1 cellular context compared by ENCODE assay signal in the genomic region with DNA sequence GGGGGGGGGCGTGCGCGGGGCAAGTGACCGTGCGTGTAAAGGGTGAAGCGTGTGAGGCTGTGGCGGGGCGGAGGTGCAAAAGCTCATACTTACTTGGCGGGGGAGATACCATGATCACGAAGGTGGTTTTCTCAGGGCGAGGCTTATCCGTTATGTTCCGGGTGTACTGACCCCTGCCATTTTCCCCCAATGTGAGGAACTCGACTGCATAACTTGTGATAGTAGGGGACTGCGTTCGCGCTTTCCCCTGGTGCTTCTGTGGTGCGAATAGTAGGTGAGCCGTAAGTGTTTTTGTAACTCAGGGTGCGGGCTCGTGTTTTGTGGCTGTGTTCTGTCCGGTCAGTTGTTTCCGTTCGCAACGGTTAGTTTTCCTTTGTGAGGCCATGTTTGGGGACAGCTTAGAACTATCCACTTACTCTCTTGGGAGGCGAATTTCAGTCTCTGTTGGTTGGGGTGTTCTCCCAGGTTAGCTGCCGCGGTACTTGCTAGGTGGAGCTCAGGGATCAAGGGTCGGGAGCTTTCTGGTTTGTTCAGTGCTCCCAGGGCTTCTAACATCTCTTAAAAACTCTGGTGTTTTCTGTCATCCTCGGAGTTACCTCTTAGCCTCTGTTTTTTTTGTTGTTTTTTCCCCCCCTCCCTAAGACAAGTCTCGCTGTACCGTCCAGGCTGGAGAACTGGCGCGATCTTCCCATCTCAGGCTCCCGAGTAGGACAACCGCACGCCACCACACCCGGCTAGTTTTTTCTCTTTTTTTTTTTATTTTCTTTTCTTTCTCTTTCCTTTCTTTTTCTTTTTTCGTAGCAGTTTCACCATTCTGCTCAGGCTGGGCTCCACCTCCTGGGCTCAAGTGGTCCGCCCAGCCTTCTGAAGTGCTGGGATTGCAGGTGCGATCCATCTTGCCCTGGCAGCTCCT.
TF ChIP-seq lines count a peak whose summit lies in the region.

No MANE protein-coding gene starts in this region.

TF ChIP-seq in WTC11, 78 proteins besides CTCF, POLR2A, EP300 and RAD21 (continued from another document and continues in another):
- TF ChIP-seq, protein P1, sequence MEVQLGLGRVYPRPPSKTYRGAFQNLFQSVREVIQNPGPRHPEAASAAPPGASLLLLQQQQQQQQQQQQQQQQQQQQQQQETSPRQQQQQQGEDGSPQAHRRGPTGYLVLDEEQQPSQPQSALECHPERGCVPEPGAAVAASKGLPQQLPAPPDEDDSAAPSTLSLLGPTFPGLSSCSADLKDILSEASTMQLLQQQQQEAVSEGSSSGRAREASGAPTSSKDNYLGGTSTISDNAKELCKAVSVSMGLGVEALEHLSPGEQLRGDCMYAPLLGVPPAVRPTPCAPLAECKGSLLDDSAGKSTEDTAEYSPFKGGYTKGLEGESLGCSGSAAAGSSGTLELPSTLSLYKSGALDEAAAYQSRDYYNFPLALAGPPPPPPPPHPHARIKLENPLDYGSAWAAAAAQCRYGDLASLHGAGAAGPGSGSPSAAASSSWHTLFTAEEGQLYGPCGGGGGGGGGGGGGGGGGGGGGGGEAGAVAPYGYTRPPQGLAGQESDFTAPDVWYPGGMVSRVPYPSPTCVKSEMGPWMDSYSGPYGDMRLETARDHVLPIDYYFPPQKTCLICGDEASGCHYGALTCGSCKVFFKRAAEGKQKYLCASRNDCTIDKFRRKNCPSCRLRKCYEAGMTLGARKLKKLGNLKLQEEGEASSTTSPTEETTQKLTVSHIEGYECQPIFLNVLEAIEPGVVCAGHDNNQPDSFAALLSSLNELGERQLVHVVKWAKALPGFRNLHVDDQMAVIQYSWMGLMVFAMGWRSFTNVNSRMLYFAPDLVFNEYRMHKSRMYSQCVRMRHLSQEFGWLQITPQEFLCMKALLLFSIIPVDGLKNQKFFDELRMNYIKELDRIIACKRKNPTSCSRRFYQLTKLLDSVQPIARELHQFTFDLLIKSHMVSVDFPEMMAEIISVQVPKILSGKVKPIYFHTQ (CRISPR knock-in tag; IDR thresholded peaks at IDR 0.05): peak; percentile 100
- TF ChIP-seq SP1 (CRISPR knock-in tag; conservative IDR thresholded peaks at IDR 0.05) (peak; percentile 86), ZNF138 (CRISPR knock-in tag; conservative IDR thresholded peaks at IDR 0.05) (0 out of 2 replicates have a peak, but pooled peaks have one; percentile 38), NFE2L1 (CRISPR knock-in tag; IDR thresholded peaks at IDR 0.05) (peak; percentile 88), EMX1 (CRISPR knock-in tag; IDR thresholded peaks at IDR 0.05) (peak; percentile 100), OVOL2 (CRISPR knock-in tag; IDR thresholded peaks at IDR 0.05; ENCODE audit: borderline replicate concordance) (peak; percentile 99), GABPB1 (CRISPR knock-in tag; IDR thresholded peaks at IDR 0.05) (peak; percentile 58; the same call in 1 of the 2 replicates), NFYB (CRISPR knock-in tag; conservative IDR thresholded peaks at IDR 0.05; ENCODE audit: low read depth) (peak; percentile 44), NFATC4 (CRISPR knock-in tag; IDR thresholded peaks at IDR 0.05) (peak; percentile 100), TP53 (CRISPR knock-in tag; IDR thresholded peaks at IDR 0.05) (peak; percentile 90), ETV6 (CRISPR knock-in tag; IDR thresholded peaks at IDR 0.05) (peak; percentile 86), ZNF423 (CRISPR knock-in tag; IDR thresholded peaks at IDR 0.05) (peak; percentile 21; the same call in 1 of the 2 replicates), FOXK1 (CRISPR knock-in tag; IDR thresholded peaks at IDR 0.05) (peak; percentile 80), JAZF1 (CRISPR knock-in tag; IDR thresholded peaks at IDR 0.05) (peak; percentile 96), ESRRA (CRISPR knock-in tag; IDR thresholded peaks at IDR 0.05; ENCODE audit: borderline replicate concordance) (peak; percentile 88), ATF1 (CRISPR knock-in tag; IDR thresholded peaks at IDR 0.05) (0 out of 2 replicates have a peak, but pooled peaks have one; percentile 69), TEAD1 (CRISPR knock-in tag; IDR thresholded peaks at IDR 0.05) (peak; percentile 91)
- TF ChIP-seq, protein P2, sequence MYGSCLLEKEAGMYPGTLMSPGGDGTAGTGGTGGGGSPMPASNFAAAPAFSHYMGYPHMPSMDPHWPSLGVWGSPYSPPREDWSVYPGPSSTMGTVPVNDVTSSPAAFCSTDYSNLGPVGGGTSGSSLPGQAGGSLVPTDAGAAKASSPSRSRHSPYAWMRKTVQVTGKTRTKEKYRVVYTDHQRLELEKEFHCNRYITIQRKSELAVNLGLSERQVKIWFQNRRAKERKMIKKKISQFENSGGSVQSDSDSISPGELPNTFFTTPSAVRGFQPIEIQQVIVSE (CRISPR knock-in tag; IDR thresholded peaks at IDR 0.05; ENCODE audit: borderline replicate concordance): peak; percentile 98
- TF ChIP-seq, protein P3, sequence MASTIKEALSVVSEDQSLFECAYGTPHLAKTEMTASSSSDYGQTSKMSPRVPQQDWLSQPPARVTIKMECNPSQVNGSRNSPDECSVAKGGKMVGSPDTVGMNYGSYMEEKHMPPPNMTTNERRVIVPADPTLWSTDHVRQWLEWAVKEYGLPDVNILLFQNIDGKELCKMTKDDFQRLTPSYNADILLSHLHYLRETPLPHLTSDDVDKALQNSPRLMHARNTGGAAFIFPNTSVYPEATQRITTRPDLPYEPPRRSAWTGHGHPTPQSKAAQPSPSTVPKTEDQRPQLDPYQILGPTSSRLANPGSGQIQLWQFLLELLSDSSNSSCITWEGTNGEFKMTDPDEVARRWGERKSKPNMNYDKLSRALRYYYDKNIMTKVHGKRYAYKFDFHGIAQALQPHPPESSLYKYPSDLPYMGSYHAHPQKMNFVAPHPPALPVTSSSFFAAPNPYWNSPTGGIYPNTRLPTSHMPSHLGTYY (CRISPR knock-in tag; IDR thresholded peaks at IDR 0.05): peak; percentile 100
- TF ChIP-seq, protein P4, sequence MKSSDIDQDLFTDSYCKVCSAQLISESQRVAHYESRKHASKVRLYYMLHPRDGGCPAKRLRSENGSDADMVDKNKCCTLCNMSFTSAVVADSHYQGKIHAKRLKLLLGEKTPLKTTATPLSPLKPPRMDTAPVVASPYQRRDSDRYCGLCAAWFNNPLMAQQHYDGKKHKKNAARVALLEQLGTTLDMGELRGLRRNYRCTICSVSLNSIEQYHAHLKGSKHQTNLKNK (CRISPR knock-in tag; IDR thresholded peaks at IDR 0.05): peak; percentile 99
- TF ChIP-seq, protein P5, sequence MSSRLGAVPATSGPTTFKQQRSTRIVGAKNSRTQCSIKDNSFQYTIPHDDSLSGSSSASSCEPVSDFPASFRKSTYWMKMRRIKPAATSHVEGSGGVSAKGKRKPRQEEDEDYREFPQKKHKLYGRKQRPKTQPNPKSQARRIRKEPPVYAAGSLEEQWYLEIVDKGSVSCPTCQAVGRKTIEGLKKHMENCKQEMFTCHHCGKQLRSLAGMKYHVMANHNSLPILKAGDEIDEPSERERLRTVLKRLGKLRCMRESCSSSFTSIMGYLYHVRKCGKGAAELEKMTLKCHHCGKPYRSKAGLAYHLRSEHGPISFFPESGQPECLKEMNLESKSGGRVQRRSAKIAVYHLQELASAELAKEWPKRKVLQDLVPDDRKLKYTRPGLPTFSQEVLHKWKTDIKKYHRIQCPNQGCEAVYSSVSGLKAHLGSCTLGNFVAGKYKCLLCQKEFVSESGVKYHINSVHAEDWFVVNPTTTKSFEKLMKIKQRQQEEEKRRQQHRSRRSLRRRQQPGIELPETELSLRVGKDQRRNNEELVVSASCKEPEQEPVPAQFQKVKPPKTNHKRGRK (CRISPR knock-in tag; IDR thresholded peaks at IDR 0.05; ENCODE audit: borderline replicate concordance): peak; percentile 80; the same call in 1 of the 2 replicates
- TF ChIP-seq, protein P6, sequence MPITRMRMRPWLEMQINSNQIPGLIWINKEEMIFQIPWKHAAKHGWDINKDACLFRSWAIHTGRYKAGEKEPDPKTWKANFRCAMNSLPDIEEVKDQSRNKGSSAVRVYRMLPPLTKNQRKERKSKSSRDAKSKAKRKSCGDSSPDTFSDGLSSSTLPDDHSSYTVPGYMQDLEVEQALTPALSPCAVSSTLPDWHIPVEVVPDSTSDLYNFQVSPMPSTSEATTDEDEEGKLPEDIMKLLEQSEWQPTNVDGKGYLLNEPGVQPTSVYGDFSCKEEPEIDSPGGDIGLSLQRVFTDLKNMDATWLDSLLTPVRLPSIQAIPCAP (CRISPR knock-in tag; IDR thresholded peaks at IDR 0.05): peak; percentile 89; the same call in 1 of the 2 replicates
- TF ChIP-seq, protein P7, sequence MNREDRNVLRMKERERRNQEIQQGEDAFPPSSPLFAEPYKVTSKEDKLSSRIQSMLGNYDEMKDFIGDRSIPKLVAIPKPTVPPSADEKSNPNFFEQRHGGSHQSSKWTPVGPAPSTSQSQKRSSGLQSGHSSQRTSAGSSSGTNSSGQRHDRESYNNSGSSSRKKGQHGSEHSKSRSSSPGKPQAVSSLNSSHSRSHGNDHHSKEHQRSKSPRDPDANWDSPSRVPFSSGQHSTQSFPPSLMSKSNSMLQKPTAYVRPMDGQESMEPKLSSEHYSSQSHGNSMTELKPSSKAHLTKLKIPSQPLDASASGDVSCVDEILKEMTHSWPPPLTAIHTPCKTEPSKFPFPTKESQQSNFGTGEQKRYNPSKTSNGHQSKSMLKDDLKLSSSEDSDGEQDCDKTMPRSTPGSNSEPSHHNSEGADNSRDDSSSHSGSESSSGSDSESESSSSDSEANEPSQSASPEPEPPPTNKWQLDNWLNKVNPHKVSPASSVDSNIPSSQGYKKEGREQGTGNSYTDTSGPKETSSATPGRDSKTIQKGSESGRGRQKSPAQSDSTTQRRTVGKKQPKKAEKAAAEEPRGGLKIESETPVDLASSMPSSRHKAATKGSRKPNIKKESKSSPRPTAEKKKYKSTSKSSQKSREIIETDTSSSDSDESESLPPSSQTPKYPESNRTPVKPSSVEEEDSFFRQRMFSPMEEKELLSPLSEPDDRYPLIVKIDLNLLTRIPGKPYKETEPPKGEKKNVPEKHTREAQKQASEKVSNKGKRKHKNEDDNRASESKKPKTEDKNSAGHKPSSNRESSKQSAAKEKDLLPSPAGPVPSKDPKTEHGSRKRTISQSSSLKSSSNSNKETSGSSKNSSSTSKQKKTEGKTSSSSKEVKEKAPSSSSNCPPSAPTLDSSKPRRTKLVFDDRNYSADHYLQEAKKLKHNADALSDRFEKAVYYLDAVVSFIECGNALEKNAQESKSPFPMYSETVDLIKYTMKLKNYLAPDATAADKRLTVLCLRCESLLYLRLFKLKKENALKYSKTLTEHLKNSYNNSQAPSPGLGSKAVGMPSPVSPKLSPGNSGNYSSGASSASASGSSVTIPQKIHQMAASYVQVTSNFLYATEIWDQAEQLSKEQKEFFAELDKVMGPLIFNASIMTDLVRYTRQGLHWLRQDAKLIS (CRISPR knock-in tag; IDR thresholded peaks at IDR 0.05; ENCODE audit: borderline replicate concordance): peak; percentile 83; the same call in 1 of the 2 replicates
- TF ChIP-seq, protein P8, sequence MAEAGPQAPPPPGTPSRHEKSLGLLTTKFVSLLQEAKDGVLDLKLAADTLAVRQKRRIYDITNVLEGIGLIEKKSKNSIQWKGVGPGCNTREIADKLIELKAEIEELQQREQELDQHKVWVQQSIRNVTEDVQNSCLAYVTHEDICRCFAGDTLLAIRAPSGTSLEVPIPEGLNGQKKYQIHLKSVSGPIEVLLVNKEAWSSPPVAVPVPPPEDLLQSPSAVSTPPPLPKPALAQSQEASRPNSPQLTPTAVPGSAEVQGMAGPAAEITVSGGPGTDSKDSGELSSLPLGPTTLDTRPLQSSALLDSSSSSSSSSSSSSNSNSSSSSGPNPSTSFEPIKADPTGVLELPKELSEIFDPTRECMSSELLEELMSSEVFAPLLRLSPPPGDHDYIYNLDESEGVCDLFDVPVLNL (CRISPR knock-in tag; IDR thresholded peaks at IDR 0.05; ENCODE audit: borderline replicate concordance, low read depth): peak; percentile 85
- TF ChIP-seq, protein P9, sequence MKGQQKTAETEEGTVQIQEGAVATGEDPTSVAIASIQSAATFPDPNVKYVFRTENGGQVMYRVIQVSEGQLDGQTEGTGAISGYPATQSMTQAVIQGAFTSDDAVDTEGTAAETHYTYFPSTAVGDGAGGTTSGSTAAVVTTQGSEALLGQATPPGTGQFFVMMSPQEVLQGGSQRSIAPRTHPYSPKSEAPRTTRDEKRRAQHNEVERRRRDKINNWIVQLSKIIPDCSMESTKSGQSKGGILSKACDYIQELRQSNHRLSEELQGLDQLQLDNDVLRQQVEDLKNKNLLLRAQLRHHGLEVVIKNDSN (CRISPR knock-in tag; IDR thresholded peaks at IDR 0.05): peak; percentile 77
- TF ChIP-seq, protein P10, sequence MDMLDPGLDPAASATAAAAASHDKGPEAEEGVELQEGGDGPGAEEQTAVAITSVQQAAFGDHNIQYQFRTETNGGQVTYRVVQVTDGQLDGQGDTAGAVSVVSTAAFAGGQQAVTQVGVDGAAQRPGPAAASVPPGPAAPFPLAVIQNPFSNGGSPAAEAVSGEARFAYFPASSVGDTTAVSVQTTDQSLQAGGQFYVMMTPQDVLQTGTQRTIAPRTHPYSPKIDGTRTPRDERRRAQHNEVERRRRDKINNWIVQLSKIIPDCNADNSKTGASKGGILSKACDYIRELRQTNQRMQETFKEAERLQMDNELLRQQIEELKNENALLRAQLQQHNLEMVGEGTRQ (CRISPR knock-in tag; IDR thresholded peaks at IDR 0.05): peak; percentile 46; the same call in 1 of the 2 replicates
- TF ChIP-seq, protein P11, sequence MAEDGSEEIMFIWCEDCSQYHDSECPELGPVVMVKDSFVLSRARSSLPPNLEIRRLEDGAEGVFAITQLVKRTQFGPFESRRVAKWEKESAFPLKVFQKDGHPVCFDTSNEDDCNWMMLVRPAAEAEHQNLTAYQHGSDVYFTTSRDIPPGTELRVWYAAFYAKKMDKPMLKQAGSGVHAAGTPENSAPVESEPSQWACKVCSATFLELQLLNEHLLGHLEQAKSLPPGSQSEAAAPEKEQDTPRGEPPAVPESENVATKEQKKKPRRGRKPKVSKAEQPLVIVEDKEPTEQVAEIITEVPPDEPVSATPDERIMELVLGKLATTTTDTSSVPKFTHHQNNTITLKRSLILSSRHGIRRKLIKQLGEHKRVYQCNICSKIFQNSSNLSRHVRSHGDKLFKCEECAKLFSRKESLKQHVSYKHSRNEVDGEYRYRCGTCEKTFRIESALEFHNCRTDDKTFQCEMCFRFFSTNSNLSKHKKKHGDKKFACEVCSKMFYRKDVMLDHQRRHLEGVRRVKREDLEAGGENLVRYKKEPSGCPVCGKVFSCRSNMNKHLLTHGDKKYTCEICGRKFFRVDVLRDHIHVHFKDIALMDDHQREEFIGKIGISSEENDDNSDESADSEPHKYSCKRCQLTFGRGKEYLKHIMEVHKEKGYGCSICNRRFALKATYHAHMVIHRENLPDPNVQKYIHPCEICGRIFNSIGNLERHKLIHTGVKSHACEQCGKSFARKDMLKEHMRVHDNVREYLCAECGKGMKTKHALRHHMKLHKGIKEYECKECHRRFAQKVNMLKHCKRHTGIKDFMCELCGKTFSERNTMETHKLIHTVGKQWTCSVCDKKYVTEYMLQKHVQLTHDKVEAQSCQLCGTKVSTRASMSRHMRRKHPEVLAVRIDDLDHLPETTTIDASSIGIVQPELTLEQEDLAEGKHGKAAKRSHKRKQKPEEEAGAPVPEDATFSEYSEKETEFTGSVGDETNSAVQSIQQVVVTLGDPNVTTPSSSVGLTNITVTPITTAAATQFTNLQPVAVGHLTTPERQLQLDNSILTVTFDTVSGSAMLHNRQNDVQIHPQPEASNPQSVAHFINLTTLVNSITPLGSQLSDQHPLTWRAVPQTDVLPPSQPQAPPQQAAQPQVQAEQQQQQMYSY (CRISPR knock-in tag; IDR thresholded peaks at IDR 0.05): 0 out of 2 replicates have a peak, but pooled peaks have one; percentile 19
- TF ChIP-seq, protein P12, sequence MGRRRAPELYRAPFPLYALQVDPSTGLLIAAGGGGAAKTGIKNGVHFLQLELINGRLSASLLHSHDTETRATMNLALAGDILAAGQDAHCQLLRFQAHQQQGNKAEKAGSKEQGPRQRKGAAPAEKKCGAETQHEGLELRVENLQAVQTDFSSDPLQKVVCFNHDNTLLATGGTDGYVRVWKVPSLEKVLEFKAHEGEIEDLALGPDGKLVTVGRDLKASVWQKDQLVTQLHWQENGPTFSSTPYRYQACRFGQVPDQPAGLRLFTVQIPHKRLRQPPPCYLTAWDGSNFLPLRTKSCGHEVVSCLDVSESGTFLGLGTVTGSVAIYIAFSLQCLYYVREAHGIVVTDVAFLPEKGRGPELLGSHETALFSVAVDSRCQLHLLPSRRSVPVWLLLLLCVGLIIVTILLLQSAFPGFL (CRISPR knock-in tag; IDR thresholded peaks at IDR 0.05; ENCODE audit: borderline replicate concordance): peak; percentile 88; the same call in 1 of the 2 replicates
